ENCODE assay signal across 8 cellular contexts in genomic region chr4:145181091-145181501, GRCh38. TPM values are rescaled to one million over a fixed set of nuclear protein-coding genes. Genes with fewer than 3 reads are reported as not detected.
A peak's percentile ranks its signal among the peaks of the same experiment; 100 is the strongest.
DNase-seq lines count a peak whose midpoint lies in the region; ATAC-seq, FAIRE-seq and TF ChIP-seq lines count a peak whose summit lies in the region.

No MANE protein-coding gene starts in this region.

- peak; percentile 1 for ATAC-seq in GM21515 (IDR thresholded peaks at IDR 0.05; ENCODE audit: unreplicated experiment)
- ATAC-seq in GM18861 (IDR thresholded peaks at IDR 0.05; ENCODE audit: unreplicated experiment), result no peak

- H3K36me3 ChIP-seq in SJCRH30, result no peaks in the 10 kb centered on the region
- no peaks in the 10 kb centered on the region for H3K36me3 ChIP-seq in small intestine (ENCODE audit: control insufficient read depth in 2 of 2, insufficient read depth in 2 of 2, low read length in 2 of 2)

- DNase-seq in SJCRH30 (no peak), foreskin fibroblast (no peak), small intestine (no peak), NOMO-1 (lab: John Stamatoyannopoulos, UW; ENCODE audit: unreplicated experiment in 2 of 2) (no peak), cortex of kidney (lab: John Stamatoyannopoulos, UW) (no peak), A172 (ENCODE audit: low spot score) (no peak)

- TF ChIP-seq CTCF in foreskin fibroblast (IDR thresholded peaks at IDR 0.05; ENCODE audit: low read depth, low read length), result no peak

- H3K27ac ChIP-seq in SJCRH30, result peak overlapping the region; percentile 45; the same call in 1 of the 2 replicates
- peak overlapping the region; percentile 88 to 98 for H3K27ac ChIP-seq in small intestine (ENCODE audit: low read depth in 1 of 2, low read length in 1 of 2)

- H3K4me3 ChIP-seq in SJCRH30 (peak overlapping the region; percentile 88), foreskin fibroblast (ENCODE audit: low read depth in 1 of 2, low read length in 2 of 2) (peak overlapping the region; percentile 78 to 84), small intestine (ENCODE audit: low read depth in 1 of 2, low read length in 2 of 2) (peak overlapping the region; percentile 73 to 87)

- FAIRE-seq in small intestine (lab: Jason Lieb, UNC), result no peak

- H3K27me3 ChIP-seq in SJCRH30 (no peaks in the 10 kb centered on the region), small intestine (ENCODE audit: control insufficient read depth in 2 of 2, insufficient read depth in 2 of 2, low read length in 2 of 2) (no peaks in the 10 kb centered on the region)

- H3K9me3 ChIP-seq in SJCRH30 (replicated peaks) (no peaks in the 10 kb centered on the region), small intestine (ENCODE audit: control insufficient read depth, low read depth) (no peaks in the 10 kb centered on the region)

- H3K4me1 ChIP-seq in SJCRH30 (peaks cover 6% of the 10 kb centered on the region; the same call in 1 of the 2 replicates), small intestine (ENCODE audit: control insufficient read depth in 2 of 2, insufficient read depth in 1 of 2, low read depth in 1 of 2, low read length in 1 of 2) (peaks cover 0 to 9% of the 10 kb centered on the region in 2 donors)

- WGBS in small intestine, 3 donors, result 5 to 9% (median 5%) methylated on average over 7 of the region's 7 CpGs

RNA-seq across cellular contexts. Expression of gene OTUD4, which starts 0.7 kb away (rescaled TPM):
- total RNA-seq in SJCRH30 (2014; rRNA removed; shearing (Covaris generic)), result 23.8 and 30.8 TPM in 2 replicates
- 1 to 10 TPM; 7.3 to 9.1 (median 8.7) TPM for polyA plus RNA-seq in small intestine
- 17.0 and 19.1 TPM in 2 replicates for total RNA-seq in A172 (2014; rRNA removed; shearing (Covaris generic))
